Comparison of ENCODE assay signal across 24 cellular contexts in the genomic region with DNA sequence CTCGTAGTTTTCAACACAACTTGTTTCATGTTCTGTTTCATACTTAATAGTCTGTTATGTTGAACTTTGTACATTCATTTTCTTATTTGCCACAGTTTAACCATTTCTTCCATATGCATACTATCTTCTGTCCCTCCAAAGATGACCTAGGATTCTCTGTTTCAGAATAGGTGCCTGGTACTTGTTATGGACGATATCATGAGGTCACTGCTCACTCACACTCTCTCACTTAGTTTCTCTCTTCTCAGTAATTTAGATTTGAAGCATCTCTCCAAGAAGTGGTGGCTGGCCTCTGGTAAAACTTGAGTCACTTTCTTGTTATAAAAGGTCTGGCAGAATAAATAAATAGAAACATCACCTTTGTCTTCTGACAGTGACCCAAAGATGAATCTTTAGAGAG.
"Had no signal": no experiment of that assay in that cellular context is flagged by ENCODE, and none has a peak within 500 bp of the region (broad histone marks: within the 10 kb centered on the region; RNA-seq: fewer than 3 reads in every experiment).

No MANE protein-coding gene starts in this region.

- H3K4me1 Mint-ChIP-seq: brain, WTC11 had no signal

- H3K9me3 ChIP-seq: Peyer's patch, SJSA1 had no signal

- H3K9me3 Mint-ChIP-seq: activated CD4-positive, alpha-beta T cell treated with anti-CD3 and anti-CD28 coated beads, Interleukin-2, amount 10 ng/mL, durations not matched to agents 7 days and 5 days; activated naive CD4-positive, alpha-beta T cell treated with anti-CD3 and anti-CD28 coated beads, Interleukin-2, amount 50 U/mL, for 24 hours; brain; T-helper 1 cell treated with Interleukin-12 subunit alpha and Interleukin-12 subunit beta and Interleukin-4 antibody, amounts not matched to agents 30 μg/mL and 1 μg/mL, for 36 hours; WTC11 had no signal

- DNase-seq: activated CD4-positive, alpha-beta T cell treated with anti-CD3 and anti-CD28 coated beads, Interleukin-2, amount 10 ng/mL, durations not matched to agents 7 days and 5 days; activated CD4-positive, CD25-positive, alpha-beta regulatory T cell treated with anti-CD3 and anti-CD28 coated beads, Interleukin-2, amount 50 U/mL, for 72 hours; activated CD8-positive, alpha-beta memory T cell treated with anti-CD3 and anti-CD28 coated beads, Interleukin-2, amount 10 ng/mL, durations not matched to agents 7 days and 5 days; activated effector memory CD4-positive, alpha-beta T cell treated with Interleukin-2 at 50 U/mL for 16 hours; activated naive CD4-positive, alpha-beta T cell; amygdala; cerebellar nuclear complex; Karpas-422; MM.1S; NCI-H1105; NCI-H1436; NCI-H1694 treated with DMSO at 0.1 percent for 48 hours; NCI-H2029 treated with DMSO at 0.1 percent for 48 hours; NCI-H510A treated with DMSO at 0.1 percent for 48 hours; Peyer's patch; SHP77; T-helper 9 cell had no signal

- H3K4me3 Mint-ChIP-seq: activated CD4-positive, alpha-beta T cell treated with anti-CD3 and anti-CD28 coated beads, Interleukin-2, amount 10 ng/mL, durations not matched to agents 7 days and 5 days; activated CD8-positive, alpha-beta memory T cell treated with anti-CD3 and anti-CD28 coated beads, Interleukin-2, amount 10 ng/mL, durations not matched to agents 7 days and 5 days; activated naive CD4-positive, alpha-beta T cell treated with anti-CD3 and anti-CD28 coated beads, Interleukin-2, amount 50 U/mL, for 24 hours; brain; T-helper 1 cell treated with Interleukin-12 subunit alpha and Interleukin-12 subunit beta and Interleukin-4 antibody, amounts not matched to agents 30 μg/mL and 1 μg/mL, for 36 hours; WTC11 had no signal

- H3K27me3 Mint-ChIP-seq: activated CD4-positive, alpha-beta T cell treated with anti-CD3 and anti-CD28 coated beads, Interleukin-2, amount 10 ng/mL, durations not matched to agents 7 days and 5 days; activated CD8-positive, alpha-beta memory T cell treated with anti-CD3 and anti-CD28 coated beads, Interleukin-2, amount 10 ng/mL, durations not matched to agents 7 days and 5 days; activated naive CD4-positive, alpha-beta T cell treated with anti-CD3 and anti-CD28 coated beads, Interleukin-2, amount 50 U/mL, for 24 hours; brain had no signal

- ATAC-seq: activated CD8-positive, alpha-beta memory T cell treated with anti-CD3 and anti-CD28 coated beads, Interleukin-2, amount 10 ng/mL, durations not matched to agents 7 days and 5 days; K562; SK-N-SH treated with all-trans-retinoic acid at 6 μM for 48 hours; WTC11 had no signal

- H3K27ac Mint-ChIP-seq: activated CD4-positive, alpha-beta T cell treated with anti-CD3 and anti-CD28 coated beads, Interleukin-2, amount 10 ng/mL, durations not matched to agents 7 days and 5 days; activated CD8-positive, alpha-beta memory T cell treated with anti-CD3 and anti-CD28 coated beads, Interleukin-2, amount 10 ng/mL, durations not matched to agents 7 days and 5 days; brain; T-helper 1 cell treated with Interleukin-12 subunit alpha and Interleukin-12 subunit beta and Interleukin-4 antibody, amounts not matched to agents 30 μg/mL and 1 μg/mL, for 36 hours; WTC11 had no signal
